ENCODE assay signal across 8 cellular contexts in genomic region chr13:27043013-27043412, GRCh38.
DNase-seq lines count a peak whose midpoint lies in the region; ATAC-seq and TF ChIP-seq lines count a peak whose summit lies in the region.

No MANE protein-coding gene starts in this region.

- H3K27me3 ChIP-seq in left ventricle myocardium inferior (ENCODE audit: low read depth) = peaks cover 7% of the 10 kb centered on the region
- H3K27me3 ChIP-seq in SK-N-SH (ENCODE audit: insufficient read depth) = no peaks in the 10 kb centered on the region
- H3K27me3 ChIP-seq in skeletal muscle satellite cell (ENCODE audit: control insufficient read depth, insufficient read depth, low read length) = no peaks in the 10 kb centered on the region

- H3K9me3 ChIP-seq in left ventricle myocardium inferior (replicated peaks) = no peaks in the 10 kb centered on the region
- no peaks in the 10 kb centered on the region for H3K9me3 ChIP-seq in SK-N-SH
- no peaks in the 10 kb centered on the region for H3K9me3 ChIP-seq in skeletal muscle satellite cell (replicated peaks; ENCODE audit: low read length)

- H3K79me2 ChIP-seq in SK-N-SH (ENCODE audit: insufficient read depth) = no peaks in the 10 kb centered on the region

- no peak for TF ChIP-seq CTCF in left ventricle myocardium inferior (IDR thresholded peaks at IDR 0.05; ENCODE audit: borderline replicate concordance)
- TF ChIP-seq CTCF in SK-N-SH (IDR thresholded peaks at IDR 0.05) = no peak
- TF ChIP-seq CTCF in fibroblast of villous mesenchyme (IDR thresholded peaks at IDR 0.05; ENCODE audit: insufficient read depth, low read depth, low read length) = no peak

- peak in 1 of 2 experiments; percentile 76; a peak in 2 of 4 replicates for TF ChIP-seq EP300 in SK-N-SH (IDR thresholded peaks at IDR 0.05; ENCODE audit: borderline replicate concordance in 1 of 2, low read depth in 1 of 2, low read length in 1 of 2)

- H3K27ac ChIP-seq in left ventricle myocardium inferior (replicated peaks) = no peak overlapping the region
- H3K27ac ChIP-seq in SK-N-SH (ENCODE audit: low read depth in 2 of 2, low read length in 1 of 2) = peak overlapping the region; percentile 20 to 86; a peak in 3 of 4 replicates

- no peak for TF ChIP-seq RAD21 in SK-N-SH (IDR thresholded peaks at IDR 0.05; ENCODE audit: low read length)

- no peaks in the 10 kb centered on the region for H4K20me1 ChIP-seq in SK-N-SH (ENCODE audit: insufficient read depth)

- H2AFZ ChIP-seq in SK-N-SH (ENCODE audit: low read depth) = peak overlapping the region; percentile 39; the same call in 1 of the 2 replicates

- DNase-seq in left ventricle myocardium superior (no peak), left ventricle myocardium inferior (no peak), SK-N-SH (peak; percentile 49), fibroblast of villous mesenchyme (ENCODE audit: low read depth) (peak; percentile 91), RPMI8226 (no peak)

- no peaks in the 10 kb centered on the region for H3K4me1 ChIP-seq in left ventricle myocardium inferior
- H3K4me1 ChIP-seq in SK-N-SH (ENCODE audit: control insufficient read depth in 1 of 2, insufficient read depth in 2 of 2, low read depth in 1 of 2, low read length in 1 of 2) = peaks cover 9% of the 10 kb centered on the region in 2 experiments; a peak in 2 of 4 replicates
- peaks cover 14% of the 10 kb centered on the region for H3K4me1 ChIP-seq in skeletal muscle satellite cell (ENCODE audit: control insufficient read depth, insufficient read depth, low read length)

- peak; percentile 58 for ATAC-seq in left ventricle myocardium superior
- ATAC-seq in GM21390 (IDR thresholded peaks at IDR 0.05; ENCODE audit: unreplicated experiment) = no peak
- no peak for ATAC-seq in HG03108 (IDR thresholded peaks at IDR 0.05; ENCODE audit: unreplicated experiment)

- POLR2A ChIA-PET in SK-N-SH (lab: Yijun Ruan, JAX) = no interaction called here

- H3K4me2 ChIP-seq in SK-N-SH = peak overlapping the region; percentile 30; the same call in 1 of the 2 replicates
- peak overlapping the region; percentile 56 for H3K4me2 ChIP-seq in skeletal muscle satellite cell (ENCODE audit: low read length)

- H3K9ac ChIP-seq in SK-N-SH (peak overlapping the region; percentile 12; the same call in 1 of the 2 replicates), skeletal muscle satellite cell (ENCODE audit: low read depth, low read length) (peak overlapping the region; percentile 42)

- CTCF ChIA-PET in SK-N-SH (lab: Yijun Ruan, JAX) = no interaction called here

- intact Hi-C loops in left ventricle myocardium superior (cut with micrococcal nuclease) (no loop called here), left ventricle myocardium inferior (cut with micrococcal nuclease) (no loop called here)

- peaks cover 17% of the 10 kb centered on the region for H3F3A ChIP-seq in SK-N-SH (replicated peaks; ENCODE audit: insufficient read depth)

- H3K36me3 ChIP-seq in left ventricle myocardium inferior (no peaks in the 10 kb centered on the region), SK-N-SH (replicated peaks in 1 of 2; ENCODE audit: control insufficient read depth in 1 of 2, insufficient read depth in 2 of 2, low read length in 1 of 2) (no peaks in the 10 kb centered on the region), skeletal muscle satellite cell (ENCODE audit: insufficient read depth, low read length) (no peaks in the 10 kb centered on the region)

- no peaks in the 10 kb centered on the region for H3K9me2 ChIP-seq in SK-N-SH

- H3K4me3 ChIP-seq in left ventricle myocardium inferior (no peak overlapping the region), SK-N-SH (ENCODE audit: low read depth in 2 of 2, low read length in 1 of 2) (0 out of 4 replicates have a peak overlapping the region, but pooled peaks of 1 of the 2 experiments have one; percentile 23), fibroblast of villous mesenchyme (ENCODE audit: low read depth, low read length) (no peak overlapping the region), skeletal muscle satellite cell (ENCODE audit: low read length) (no peak overlapping the region)

- WGBS in SK-N-SH (ENCODE audit: low lambda C conversion rate) = 22% methylated on average over 6 of the region's 6 CpGs

TF ChIP-seq in SK-N-SH, 30 proteins besides CTCF, POLR2A, EP300 and RAD21 (continues in another document):
- no peak for TF ChIP-seq FOXJ3 (CRISPR knock-in tag; IDR thresholded peaks at IDR 0.05)
- TF ChIP-seq GABPA (IDR thresholded peaks at IDR 0.05; ENCODE audit: low read depth) = peak; percentile 40; the same call in 1 of the 2 replicates
- TF ChIP-seq CHD2 (IDR thresholded peaks at IDR 0.05; ENCODE audit: low read length, partially characterized antibody) = no peak
- peak; percentile 33; the same call in 1 of the 2 replicates for TF ChIP-seq ZBTB33 (IDR thresholded peaks at IDR 0.05; ENCODE audit: borderline replicate concordance, low read depth)
- TF ChIP-seq PBX3 (IDR thresholded peaks at IDR 0.05) = peak; percentile 72
- no peak for TF ChIP-seq RFX5 (IDR thresholded peaks at IDR 0.05; ENCODE audit: low read length)
- peak; percentile 75 for TF ChIP-seq POLR2AphosphoS5 (IDR thresholded peaks at IDR 0.05; ENCODE audit: low read depth, low read length)
- TF ChIP-seq USF1 (IDR thresholded peaks at IDR 0.05; ENCODE audit: borderline replicate concordance, low read depth) = peak; percentile 56; the same call in 1 of the 2 replicates
- TF ChIP-seq TAF1 (IDR thresholded peaks at IDR 0.05; ENCODE audit: borderline replicate concordance, low read depth, low read length) = no peak
- TF ChIP-seq YY1 (IDR thresholded peaks at IDR 0.05; ENCODE audit: low read depth) = peak; percentile 49; the same call in 1 of the 2 replicates
- TF ChIP-seq GATA2 (CRISPR knock-in tag; IDR thresholded peaks at IDR 0.05) = no peak
- TF ChIP-seq TEAD4 (IDR thresholded peaks at IDR 0.05; ENCODE audit: borderline replicate concordance, insufficient read depth) = peak; percentile 75; the same call in 1 of the 2 replicates
- TF ChIP-seq RCOR1 (IDR thresholded peaks at IDR 0.05; ENCODE audit: low read length) = no peak
- TF ChIP-seq EZH2phosphoT487 (IDR thresholded peaks at IDR 0.05; ENCODE audit: borderline replicate concordance, low read depth) = no peak
- TF ChIP-seq, protein P1, sequence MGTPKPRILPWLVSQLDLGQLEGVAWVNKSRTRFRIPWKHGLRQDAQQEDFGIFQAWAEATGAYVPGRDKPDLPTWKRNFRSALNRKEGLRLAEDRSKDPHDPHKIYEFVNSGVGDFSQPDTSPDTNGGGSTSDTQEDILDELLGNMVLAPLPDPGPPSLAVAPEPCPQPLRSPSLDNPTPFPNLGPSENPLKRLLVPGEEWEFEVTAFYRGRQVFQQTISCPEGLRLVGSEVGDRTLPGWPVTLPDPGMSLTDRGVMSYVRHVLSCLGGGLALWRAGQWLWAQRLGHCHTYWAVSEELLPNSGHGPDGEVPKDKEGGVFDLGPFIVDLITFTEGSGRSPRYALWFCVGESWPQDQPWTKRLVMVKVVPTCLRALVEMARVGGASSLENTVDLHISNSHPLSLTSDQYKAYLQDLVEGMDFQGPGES (IDR thresholded peaks at IDR 0.05; ENCODE audit: low read depth, low read length) = no peak
- no peak for TF ChIP-seq MXI1 (IDR thresholded peaks at IDR 0.05; ENCODE audit: low read depth, low read length)
- TF ChIP-seq TCF12 (IDR thresholded peaks at IDR 0.05) = peak; percentile 86

Comparison
In these comparisons a context has a peak if more than half of its experiments do, and no peak if none do; other contexts are left out.
1. DNase-seq: peak in SK-N-SH (single experiment) and fibroblast of villous mesenchyme (single experiment); none in left ventricle myocardium superior (single experiment), left ventricle myocardium inferior (single experiment) and RPMI8226 (single experiment).